In genomic region chr2:224062481-224063307, GRCh38 we compare ENCODE assay signal across 13 cellular contexts.
DNase-seq lines count a peak whose midpoint lies in the region; ATAC-seq and TF ChIP-seq lines count a peak whose summit lies in the region.
"Had no signal": no experiment of that assay in that cellular context is flagged by ENCODE, and none has a peak within 500 bp of the region (broad histone marks: within the 10 kb centered on the region; RNA-seq: fewer than 3 reads in every experiment).

No MANE protein-coding gene starts in this region.

- H3K4me3 ChIP-seq in NB4 (ENCODE audit: low read depth, low read length), result no peak overlapping the region

- TF ChIP-seq CTCF in NB4 (IDR thresholded peaks at IDR 0.05; ENCODE audit: low read depth, low read length) (no peak), GM13976 (IDR thresholded peaks at IDR 0.05; ENCODE audit: borderline replicate concordance, control extremely low read depth, extremely low read depth, insufficient read depth, missing control alignments) (no peak)

- in situ Hi-C loops in GM13976 (cut with MboI; ENCODE audit: low sequenced_read_pairs, unreplicated experiment), result no loop called here

- no peak for TF ChIP-seq POLR2A in NB4 (IDR thresholded peaks at IDR 0.05; ENCODE audit: extremely low read depth, insufficient read length)

- ATAC-seq in GM18909 (IDR thresholded peaks at IDR 0.05; ENCODE audit: poor library complexity, unreplicated experiment) (peak; percentile 92), HG02759 (IDR thresholded peaks at IDR 0.05; ENCODE audit: unreplicated experiment) (peak; percentile 35)
- ATAC-seq: left colon, T-cell had no signal

- DNase-seq in NB4 (ENCODE audit: low read depth) (peak; percentile 6), kidney tubule cell (ENCODE audit: low spot score) (peak; percentile 90), DMS53 (lab: John Stamatoyannopoulos, UW) (no peak), GM13976 (ENCODE audit: low spot score) (no peak), NCI-H774 (lab: John Stamatoyannopoulos, UW) (no peak)
- DNase-seq in stimulated activated CD4-positive, alpha-beta T cell treated with anti-CD3 and anti-CD28 coated beads, Interleukin-15, amount 100 ng/mL, for 24 hours, result no peak
- DNase-seq: activated CD8-positive, alpha-beta memory T cell treated with anti-CD3 and anti-CD28 coated beads for 24 hours; activated naive CD8-positive, alpha-beta T cell treated with anti-CD3 and anti-CD28 coated beads for 36 hours; left colon; NCI-H524 treated with DMSO at 0.1 percent for 48 hours; T-cell had no signal

Comparison
In these comparisons a context has a peak if more than half of its experiments do, and no peak if none do; other contexts are left out.
1. DNase-seq: peak in NB4 (single experiment) and kidney tubule cell (single experiment); none in DMS53 (single experiment), GM13976 (single experiment), NCI-H774 (single experiment) and stimulated activated CD4-positive, alpha-beta T cell treated with anti-CD3 and anti-CD28 coated beads, Interleukin-15, amount 100 ng/mL, for 24 hours (single experiment).